8 cellular contexts compared by ENCODE assay signal in genomic region chr15:62059818-62060115, GRCh38. TPM values are rescaled to one million over a fixed set of nuclear protein-coding genes. Genes with fewer than 3 reads are reported as not detected.
DNase-seq lines count a peak whose midpoint lies in the region; ATAC-seq, FAIRE-seq and TF ChIP-seq lines count a peak whose summit lies in the region.

No MANE protein-coding gene starts in this region.

- H3K14ac ChIP-seq in H1 (ENCODE audit: insufficient read length), result no peak overlapping the region

- H3K23me2 ChIP-seq in H1 (ENCODE audit: low read depth, low read length), result peaks cover 7% of the 10 kb centered on the region

- H3K23ac ChIP-seq in H1 (ENCODE audit: insufficient read length), result no peak overlapping the region

- no peak overlapping the region for H2BK20ac ChIP-seq in H1 (ENCODE audit: low read length)

- H3K9me3 ChIP-seq in H1 (ENCODE audit: insufficient read depth in 2 of 2, low read depth in 1 of 2, low read length in 1 of 2), result no peaks in the 10 kb centered on the region

- POLR2A ChIA-PET in activated CD8-positive, alpha-beta T cell treated with anti-CD3 and anti-CD28 coated beads for 36 hours (lab: Charles Lee), result interaction anchor here (0.6 to 1.0 kb wide), 2 partner anchors 29 to 1380 kb away, joined by 3 read pairs; no protein-coding TSS in a partner anchor
- POLR2A ChIA-PET in H1 (lab: Charles Lee; ENCODE audit: partially characterized antibody), result no interaction called here

- no peak for TF ChIP-seq CTCF in activated CD8-positive, alpha-beta T cell treated with anti-CD3 and anti-CD28 coated beads for 36 hours (IDR thresholded peaks at IDR 0.05)
- no peak for TF ChIP-seq CTCF in H1 (IDR thresholded peaks at IDR 0.05; ENCODE audit: control extremely low read depth in 1 of 3, insufficient read depth in 1 of 3, low read depth in 1 of 3, low read length in 3 of 3)

- no peak for TF ChIP-seq RAD21 in H1 (IDR thresholded peaks at IDR 0.05 in 1 of 2, conservative IDR thresholded peaks at IDR 0.05 in 1 of 2; ENCODE audit: low read depth in 2 of 2, low read length in 2 of 2)

- H3K9me3 Mint-ChIP-seq in activated CD8-positive, alpha-beta T cell treated with anti-CD3 and anti-CD28 coated beads for 36 hours, result no peaks in the 10 kb centered on the region

- H4K5ac ChIP-seq in H1 (ENCODE audit: insufficient read length, low read depth, low read length), result no peak overlapping the region

- H3K4me1 ChIP-seq in H1 (replicated peaks in 1 of 4; ENCODE audit: control insufficient read depth in 3 of 4, insufficient read depth in 4 of 4, low read length in 3 of 4), result peaks cover 0 to 6% (median under 1%) of the 10 kb centered on the region in 4 experiments; a peak in 1 of 7 replicates

- no peaks in the 10 kb centered on the region for H3K36me3 ChIP-seq in H1 (ENCODE audit: control insufficient read depth in 2 of 4, insufficient read depth in 4 of 4, low read length in 3 of 4)

- no peak overlapping the region for H3K56ac ChIP-seq in H1 (replicated peaks; ENCODE audit: insufficient read length, low read depth, low read length)

- H3K27ac Mint-ChIP-seq in activated CD8-positive, alpha-beta T cell treated with anti-CD3 and anti-CD28 coated beads for 36 hours, result peak overlapping the region; percentile 84

- H2BK15ac ChIP-seq in H1 (ENCODE audit: low read length), result no peak overlapping the region

- peaks cover 0 to 5% of the 10 kb centered on the region in 2 experiments; a peak in 1 of 4 replicates for H3K79me2 ChIP-seq in H1 (ENCODE audit: control insufficient read depth in 1 of 2, insufficient read depth in 2 of 2, low read length in 2 of 2)

- no peaks in the 10 kb centered on the region for H4K20me1 ChIP-seq in H1 (replicated peaks in 1 of 2; ENCODE audit: control insufficient read depth in 1 of 2, insufficient read depth in 2 of 2, low read length in 2 of 2)

- TF ChIP-seq POLR2A in H1 (IDR thresholded peaks at IDR 0.05; ENCODE audit: control extremely low read depth in 1 of 2, low read depth in 2 of 2, low read length in 2 of 2), result no peak

- peak overlapping the region; percentile 83 for H2AFZ ChIP-seq in H1 (ENCODE audit: low read length)

- peak overlapping the region in 3 of 4 experiments; percentile 27 to 67 (median 35); a peak in 4 of 7 replicates for H3K9ac ChIP-seq in H1 (replicated peaks in 1 of 4; ENCODE audit: extremely low read depth in 1 of 4, low read depth in 3 of 4, low read length in 3 of 4)

- H2AK5ac ChIP-seq in H1 (ENCODE audit: low read depth, low read length), result no peak overlapping the region

- H3K4me3 Mint-ChIP-seq in activated CD8-positive, alpha-beta T cell treated with anti-CD3 and anti-CD28 coated beads for 36 hours, result peak overlapping the region; percentile 81

- 0 out of 2 replicates have a peak overlapping the region, but pooled peaks have one; percentile 26 for H4K8ac ChIP-seq in H1 (ENCODE audit: extremely low read depth, insufficient read depth, low read length)

- H3K27me3 ChIP-seq in H1 (replicated peaks in 1 of 4; ENCODE audit: control insufficient read depth in 3 of 4, extremely low read depth in 1 of 4, insufficient read depth in 3 of 4, low read length in 3 of 4), result peaks cover 0 to 8% (median 7%) of the 10 kb centered on the region in 4 experiments; a peak in 5 of 7 replicates

- H3K4me2 ChIP-seq in H1 (ENCODE audit: insufficient read depth in 1 of 2, low read depth in 2 of 2, low read length in 2 of 2), result peak overlapping the region; percentile 78 to 83

- H3K27ac ChIP-seq in H1 (ENCODE audit: low read depth, low read length), result no peak overlapping the region

- peaks cover 8% of the 10 kb centered on the region for H3K36me3 Mint-ChIP-seq in activated CD8-positive, alpha-beta T cell treated with anti-CD3 and anti-CD28 coated beads for 36 hours (ENCODE audit: low read depth)

- no peak for TF ChIP-seq EP300 in H1 (IDR thresholded peaks at IDR 0.05; ENCODE audit: borderline replicate concordance in 1 of 2, low read depth in 2 of 2, low read length in 2 of 2)

- peak; percentile 70 for ATAC-seq in HG03025 (IDR thresholded peaks at IDR 0.05; ENCODE audit: low FRiP score, unreplicated experiment)
- peak; percentile 74 for ATAC-seq in activated CD8-positive, alpha-beta T cell treated with anti-CD3 and anti-CD28 coated beads for 36 hours

- peak overlapping the region; percentile 49 to 84 (median 72) for H3K4me3 ChIP-seq in H1 (ENCODE audit: extremely low read depth in 1 of 4, insufficient read depth in 2 of 4, low read depth in 3 of 4, low read length in 4 of 4)

- no peak overlapping the region for H4K91ac ChIP-seq in H1 (replicated peaks; ENCODE audit: insufficient read length, low read length)

- no peak overlapping the region for H2BK5ac ChIP-seq in H1 (ENCODE audit: low read depth, low read length)

- H3K27me3 Mint-ChIP-seq in activated CD8-positive, alpha-beta T cell treated with anti-CD3 and anti-CD28 coated beads for 36 hours, result no peaks in the 10 kb centered on the region

- peaks cover 48% of the 10 kb centered on the region for H3K4me1 Mint-ChIP-seq in activated CD8-positive, alpha-beta T cell treated with anti-CD3 and anti-CD28 coated beads for 36 hours (ENCODE audit: low read depth)

- intact Hi-C loops in activated CD8-positive, alpha-beta T cell treated with anti-CD3 and anti-CD28 coated beads for 36 hours (cut with micrococcal nuclease), result no loop called here

- no peak for FAIRE-seq in H1 (lab: Jason Lieb, UNC)

- CTCF ChIA-PET in activated CD8-positive, alpha-beta T cell treated with anti-CD3 and anti-CD28 coated beads for 36 hours (lab: Charles Lee), result interaction anchor here (0.6 to 2.4 kb wide), 10 partner anchors 8 to 203 kb away, joined by 3 to 14 read pairs (median 4); no protein-coding TSS in a partner anchor
- CTCF ChIA-PET in H1 (lab: Charles Lee; ENCODE audit: partially characterized antibody), result interaction anchor here (0.7 to 1.8 kb wide), 5 partner anchors 14 to 264 kb away, joined by 3 to 7 read pairs (median 3); no protein-coding TSS in a partner anchor

- no peak overlapping the region for H2BK12ac ChIP-seq in H1 (ENCODE audit: low read depth, low read length)

- H2BK120ac ChIP-seq in H1 (replicated peaks; ENCODE audit: low read depth, low read length), result no peak overlapping the region

- 3% methylated on average over 19 of the region's 19 CpGs; no CpG with 5 or more reads in 1 of the 2 experiments for WGBS in H1 (ENCODE audit: extremely low coverage in 1 of 2, insufficient coverage in 1 of 2, insufficient read length in 1 of 2, insufficient replicate concordance in 2 of 2, low coverage in 1 of 2, low lambda C conversion rate in 2 of 2, missing lambda C conversion rate in 1 of 2), 2 experiments

- H3K4ac ChIP-seq in H1 (replicated peaks; ENCODE audit: insufficient read length, low read depth, low read length), result no peak overlapping the region

- H3K79me1 ChIP-seq in H1 (ENCODE audit: low read depth, low read length), result no peaks in the 10 kb centered on the region

- peak; percentile 6 for DNase-seq in NCI-H2196 (lab: John Stamatoyannopoulos, UW; ENCODE audit: unreplicated experiment)
- DNase-seq in NCI-H2196 treated with DMSO at 0.1 percent for 48 hours (lab: John Stamatoyannopoulos, UW; ENCODE audit: unreplicated experiment), result no peak
- peak; percentile 52 for DNase-seq in NCI-H748 (lab: John Stamatoyannopoulos, UW; ENCODE audit: unreplicated experiment)
- DNase-seq in activated CD8-positive, alpha-beta T cell treated with anti-CD3 and anti-CD28 coated beads for 36 hours, result peak; percentile 83
- no peak for DNase-seq in H1 (ENCODE audit: low read depth in 1 of 2, low spot score in 2 of 2)
- DNase-seq in midbrain (lab: John Stamatoyannopoulos, UW), result peak; percentile 69
- peak in 5 of 6 experiments; percentile 38 to 76 (median 51) for DNase-seq in stimulated activated naive CD4-positive, alpha-beta T cell (lab: John Stamatoyannopoulos, UW)

- no peak overlapping the region for H3K18ac ChIP-seq in H1 (ENCODE audit: extremely low read depth, low read length)

TF ChIP-seq in H1, 55 proteins besides CTCF, POLR2A, EP300 and RAD21:
- TF ChIP-seq, protein P1, sequence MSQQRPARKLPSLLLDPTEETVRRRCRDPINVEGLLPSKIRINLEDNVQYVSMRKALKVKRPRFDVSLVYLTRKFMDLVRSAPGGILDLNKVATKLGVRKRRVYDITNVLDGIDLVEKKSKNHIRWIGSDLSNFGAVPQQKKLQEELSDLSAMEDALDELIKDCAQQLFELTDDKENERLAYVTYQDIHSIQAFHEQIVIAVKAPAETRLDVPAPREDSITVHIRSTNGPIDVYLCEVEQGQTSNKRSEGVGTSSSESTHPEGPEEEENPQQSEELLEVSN (IDR thresholded peaks at IDR 0.05), result peak; percentile 86
- TF ChIP-seq GTF2F1 (IDR thresholded peaks at IDR 0.05; ENCODE audit: borderline replicate concordance, low read depth, low read length) (no peak), HDAC2 (IDR thresholded peaks at IDR 0.05; ENCODE audit: borderline replicate concordance in 1 of 2, low read depth in 2 of 2, low read length in 2 of 2) (no peak), SP2 (IDR thresholded peaks at IDR 0.05; ENCODE audit: low read length) (no peak), BRCA1 (IDR thresholded peaks at IDR 0.05; ENCODE audit: low read depth, low read length) (no peak)

RNA-seq across cellular contexts. Expression of gene VPS13C, which starts 0.5 kb away (rescaled TPM):
- 10 to 100 TPM; 41.4 to 45.9 TPM for total RNA-seq in activated CD8-positive, alpha-beta T cell treated with anti-CD3 and anti-CD28 coated beads for 36 hours
- total RNA-seq in H1 (2021; fragmentation: NEBNext Ultra II Directional; extraction: Animal tissue kit (Norgen Biotek cat#: 25700)), result 14.1 and 18.8 TPM in 2 replicates
- polyA plus RNA-seq in H1 (2011; rRNA removed), result 3.0 and 4.8 TPM in 2 replicates
- polyA plus RNA-seq in H1 (2011; cell fraction: cytosol; rRNA removed), result 4.7 TPM
- 4.3 TPM for polyA plus RNA-seq in H1 (2011; cell fraction: nucleus; rRNA removed)
- polyA plus RNA-seq in H1 (2012, experiment 1 of 2), result 4.8 to 7.2 TPM (median 6.1 TPM) in 4 replicates
- 0.42 TPM for polyA plus RNA-seq in H1 (2012, experiment 2 of 2)
- polyA plus RNA-seq in H1 (2013, experiment 1 of 2), result 11.0 TPM
- polyA plus RNA-seq in H1 (2013, experiment 2 of 2), result 8.7 TPM
- 25.1 and 42.6 TPM in 2 replicates for polyA minus RNA-seq in H1 (2011; rRNA and poly(A)+ RNA removed)
- 18.9 TPM for polyA minus RNA-seq in H1 (2011; cell fraction: cytosol; rRNA and poly(A)+ RNA removed)
- 51.5 TPM for polyA minus RNA-seq in H1 (2011; cell fraction: nucleus; rRNA and poly(A)+ RNA removed)

RNA-seq across cellular contexts. Expression of gene C2CD4A, which starts 7.0 kb away (rescaled TPM):
- 1 to 10 TPM in 1 of 2 experiments, under 1 TPM in 1; 0.67 to 1.0 TPM for total RNA-seq in activated CD8-positive, alpha-beta T cell treated with anti-CD3 and anti-CD28 coated beads for 36 hours
- total RNA-seq in H1 (2021; fragmentation: NEBNext Ultra II Directional; extraction: Animal tissue kit (Norgen Biotek cat#: 25700)), result not detected in 2 replicates
- polyA plus RNA-seq in H1 (2011; rRNA removed), result not detected in 2 replicates
- polyA plus RNA-seq in H1 (2011; cell fraction: cytosol; rRNA removed), result not detected
- polyA plus RNA-seq in H1 (2011; cell fraction: nucleus; rRNA removed), result not detected
- polyA plus RNA-seq in H1 (2012, experiment 1 of 2), result 0.10 TPM in 1 of 4 replicates, not detected in the others
- polyA plus RNA-seq in H1 (2012, experiment 2 of 2), result 0.04 TPM
- polyA plus RNA-seq in H1 (2013, experiment 1 of 2), result 0.04 TPM
- polyA plus RNA-seq in H1 (2013, experiment 2 of 2), result 0.04 TPM
- not detected in 2 replicates for polyA minus RNA-seq in H1 (2011; rRNA and poly(A)+ RNA removed)
- polyA minus RNA-seq in H1 (2011; cell fraction: cytosol; rRNA and poly(A)+ RNA removed), result not detected
- 0.40 TPM for polyA minus RNA-seq in H1 (2011; cell fraction: nucleus; rRNA and poly(A)+ RNA removed)

Comparison
In these comparisons a context has a peak if more than half of its experiments do, and no peak if none do; other contexts are left out.
1. DNase-seq: peak in NCI-H2196 (single experiment), NCI-H748 (single experiment), activated CD8-positive, alpha-beta T cell treated with anti-CD3 and anti-CD28 coated beads for 36 hours (single experiment), midbrain (single experiment) and stimulated activated naive CD4-positive, alpha-beta T cell (5 of 6); none in NCI-H2196 treated with DMSO at 0.1 percent for 48 hours (single experiment) and H1 (0 of 2).